ENCODE assay signal across 1 cellular context in genomic region chr6:4018194-4019111, GRCh38.
TF ChIP-seq lines count a peak whose summit lies in the region.

No MANE protein-coding gene starts in this region.

TF ChIP-seq in HepG2, 621 proteins besides CTCF, POLR2A, EP300 and RAD21 (continued from another document and continues in another):
- TF ChIP-seq ARID5B (CRISPR knock-in tag; IDR thresholded peaks at IDR 0.05) (peak; percentile 55), NFIC (IDR thresholded peaks at IDR 0.05; ENCODE audit: low read length) (no peak), MTA3 (CRISPR knock-in tag; IDR thresholded peaks at IDR 0.05) (0 out of 2 replicates have a peak, but pooled peaks have one; percentile 60), CHD4 (IDR thresholded peaks at IDR 0.05; ENCODE audit: borderline replicate concordance, low read length) (no peak), ATF6 (CRISPR knock-in tag; conservative IDR thresholded peaks at IDR 0.05) (no peak), ZBTB10 (CRISPR knock-in tag; IDR thresholded peaks at IDR 0.05; ENCODE audit: borderline replicate concordance) (peak; percentile 68; the same call in 1 of the 2 replicates), CENPT (CRISPR knock-in tag; IDR thresholded peaks at IDR 0.05; ENCODE audit: low read depth) (no peak), HHEX (CRISPR knock-in tag; IDR thresholded peaks at IDR 0.05) (no peak), NPAS2 (CRISPR knock-in tag; IDR thresholded peaks at IDR 0.05; ENCODE audit: borderline replicate concordance) (no peak), ZMAT5 (CRISPR knock-in tag; IDR thresholded peaks at IDR 0.05; ENCODE audit: borderline replicate concordance, low read depth) (no peak), RXRB (CRISPR knock-in tag; IDR thresholded peaks at IDR 0.05; ENCODE audit: borderline replicate concordance) (peak; percentile 68), ZBTB39 (CRISPR knock-in tag; IDR thresholded peaks at IDR 0.05) (peak; percentile 94), USF2 (IDR thresholded peaks at IDR 0.05; ENCODE audit: low read depth, low read length) (no peak), USF2 (CRISPR knock-in tag; IDR thresholded peaks at IDR 0.05; ENCODE audit: borderline replicate concordance) (no peak; the same call in 1 of the 2 replicates), TIGD3 (CRISPR knock-in tag; IDR thresholded peaks at IDR 0.05; ENCODE audit: borderline replicate concordance) (0 out of 2 replicates have a peak, but pooled peaks have one; percentile 71), ZNF740 (CRISPR knock-in tag; IDR thresholded peaks at IDR 0.05) (no peak), IRF2 (CRISPR knock-in tag; IDR thresholded peaks at IDR 0.05) (peak; percentile 87), ZFP62 (CRISPR knock-in tag; IDR thresholded peaks at IDR 0.05) (no peak), SALL1 (CRISPR knock-in tag; IDR thresholded peaks at IDR 0.05) (peak; percentile 97), ZNF136 (CRISPR knock-in tag; IDR thresholded peaks at IDR 0.05; ENCODE audit: low read depth) (peak; percentile 29; the same call in 1 of the 2 replicates), ZNF891 (CRISPR knock-in tag; IDR thresholded peaks at IDR 0.05) (peak; percentile 100), KDM2A (CRISPR knock-in tag; IDR thresholded peaks at IDR 0.05; ENCODE audit: borderline replicate concordance, low read depth) (peak; percentile 99), ZNF609 (CRISPR knock-in tag; IDR thresholded peaks at IDR 0.05; ENCODE audit: borderline replicate concordance) (peak; percentile 83), SRSF1 (optimal IDR thresholded peaks at IDR 0.05; ENCODE audit: low read depth, low read length) (peak; percentile 90), ZNF558 (CRISPR knock-in tag; IDR thresholded peaks at IDR 0.05; ENCODE audit: borderline replicate concordance) (peak; percentile 92), ZNF232 (CRISPR knock-in tag; IDR thresholded peaks at IDR 0.05; ENCODE audit: borderline replicate concordance) (peak; percentile 98), GPBP1L1 (CRISPR knock-in tag; IDR thresholded peaks at IDR 0.05) (no peak), THAP7 (CRISPR knock-in tag; IDR thresholded peaks at IDR 0.05) (peak; percentile 98), MEIS2 (CRISPR knock-in tag; IDR thresholded peaks at IDR 0.05) (peak; percentile 38), NFYC (CRISPR knock-in tag; IDR thresholded peaks at IDR 0.05) (0 out of 2 replicates have a peak, but pooled peaks have one; percentile 6), LBX2 (CRISPR knock-in tag; IDR thresholded peaks at IDR 0.05; ENCODE audit: borderline replicate concordance) (no peak; the same call in 1 of the 2 replicates), ZNF607 (CRISPR knock-in tag; IDR thresholded peaks at IDR 0.05; ENCODE audit: borderline replicate concordance) (peak; percentile 95)
